In genomic region chr1:214312530-214313051, GRCh38 we compare ENCODE assay signal across 17 cellular contexts. TPM values are rescaled to one million over a fixed set of nuclear protein-coding genes. Genes with fewer than 3 reads are reported as not detected.
DNase-seq lines count a peak whose midpoint lies in the region; ATAC-seq and TF ChIP-seq lines count a peak whose summit lies in the region.
"Had no signal": no experiment of that assay in that cellular context is flagged by ENCODE, and none has a peak within 500 bp of the region (broad histone marks: within the 10 kb centered on the region; RNA-seq: fewer than 3 reads in every experiment).

No MANE protein-coding gene starts in this region.

- TF ChIP-seq CTCF in left ventricle myocardium inferior (IDR thresholded peaks at IDR 0.05; ENCODE audit: borderline replicate concordance) (no peak), lower lobe of right lung (IDR thresholded peaks at IDR 0.05) (no peak), upper lobe of right lung (IDR thresholded peaks at IDR 0.05) (no peak), colonic mucosa (IDR thresholded peaks at IDR 0.05) (no peak)

- H3K27me3 ChIP-seq in right cardiac atrium (ENCODE audit: control insufficient read depth, insufficient read depth) (no peaks in the 10 kb centered on the region), left ventricle myocardium inferior (ENCODE audit: low read depth) (no peaks in the 10 kb centered on the region), lower lobe of right lung (ENCODE audit: low read depth) (no peaks in the 10 kb centered on the region), upper lobe of right lung (no peaks in the 10 kb centered on the region), colonic mucosa (no peaks in the 10 kb centered on the region)
- H3K27me3 ChIP-seq: MG63 had no signal

- H3K27ac ChIP-seq in right cardiac atrium (ENCODE audit: low read length) (no peak overlapping the region), left ventricle myocardium inferior (replicated peaks) (peak overlapping the region; percentile 88), lower lobe of right lung (no peak overlapping the region), upper lobe of right lung (no peak overlapping the region), colonic mucosa (no peak overlapping the region)

- H3K4me1 ChIP-seq in right cardiac atrium (ENCODE audit: control insufficient read depth, insufficient read depth, low read length) (peaks cover 2% of the 10 kb centered on the region), left ventricle myocardium inferior (peaks cover 87% of the 10 kb centered on the region), lower lobe of right lung (peaks cover 14% of the 10 kb centered on the region), upper lobe of right lung (no peaks in the 10 kb centered on the region), colonic mucosa (no peaks in the 10 kb centered on the region)

- H3K36me3 Mint-ChIP-seq in activated CD4-positive, alpha-beta T cell treated with anti-CD3 and anti-CD28 coated beads, Interleukin-2, amount 10 ng/mL, durations not matched to agents 7 days and 5 days (ENCODE audit: low read depth): peaks cover 16% of the 10 kb centered on the region

- no peak overlapping the region for H3K27ac Mint-ChIP-seq in activated CD4-positive, alpha-beta T cell treated with anti-CD3 and anti-CD28 coated beads, Interleukin-2, amount 10 ng/mL, durations not matched to agents 7 days and 5 days
- H3K27ac Mint-ChIP-seq: CD4-positive, alpha-beta T cell had no signal

- H3K9ac ChIP-seq in colonic mucosa (ENCODE audit: low read depth in 2 of 2, low read length in 2 of 2): no peak overlapping the region

- no peak overlapping the region for H3K4me3 ChIP-seq in right cardiac atrium (ENCODE audit: low read length)
- H3K4me3 ChIP-seq in left ventricle myocardium inferior: peak overlapping the region; percentile 12
- H3K4me3 ChIP-seq in lower lobe of right lung: no peak overlapping the region
- H3K4me3 ChIP-seq in upper lobe of right lung: no peak overlapping the region
- no peak overlapping the region for H3K4me3 ChIP-seq in colonic mucosa
- H3K4me3 ChIP-seq: MG63 had no signal

- ATAC-seq in Right ventricle myocardium superior (ENCODE audit: poor library complexity): peak; percentile 45
- ATAC-seq in right cardiac atrium: no peak
- ATAC-seq in lower lobe of right lung: peak; percentile 31 to 36
- peak; percentile 64 for ATAC-seq in upper lobe of right lung

- no peaks in the 10 kb centered on the region for H3K27me3 Mint-ChIP-seq in activated CD4-positive, alpha-beta T cell treated with anti-CD3 and anti-CD28 coated beads, Interleukin-2, amount 10 ng/mL, durations not matched to agents 7 days and 5 days
- H3K27me3 Mint-ChIP-seq: CD4-positive, alpha-beta T cell had no signal

- peaks cover 14% of the 10 kb centered on the region for H3K36me3 ChIP-seq in left ventricle myocardium inferior
- H3K36me3 ChIP-seq in lower lobe of right lung: peaks cover 5% of the 10 kb centered on the region
- H3K36me3 ChIP-seq in upper lobe of right lung: peaks cover 4% of the 10 kb centered on the region
- no peaks in the 10 kb centered on the region for H3K36me3 ChIP-seq in colonic mucosa

- no peaks in the 10 kb centered on the region for H3K9me3 Mint-ChIP-seq in activated CD4-positive, alpha-beta T cell treated with anti-CD3 and anti-CD28 coated beads, Interleukin-2, amount 10 ng/mL, durations not matched to agents 7 days and 5 days
- H3K9me3 Mint-ChIP-seq: CD4-positive, alpha-beta T cell had no signal

- H3K4me3 Mint-ChIP-seq in activated CD4-positive, alpha-beta T cell treated with anti-CD3 and anti-CD28 coated beads, Interleukin-2, amount 10 ng/mL, durations not matched to agents 7 days and 5 days: no peak overlapping the region
- H3K4me3 Mint-ChIP-seq: CD4-positive, alpha-beta T cell had no signal

- CTCF ChIA-PET in activated CD4-positive, alpha-beta T cell treated with anti-CD3 and anti-CD28 coated beads, Interleukin-2, amount 10 ng/mL, durations not matched to agents 7 days and 5 days (lab: Charles Lee): interaction anchor here (1.0 kb wide), 1 partner anchor 19 kb away, joined by 3 read pairs; no protein-coding TSS in a partner anchor

- WGBS in right cardiac atrium: 88% methylated on average over 10 of the region's 10 CpGs

- no peaks in the 10 kb centered on the region for H3K9me3 ChIP-seq in right cardiac atrium (ENCODE audit: control insufficient read depth, low read length)
- H3K9me3 ChIP-seq in left ventricle myocardium inferior (replicated peaks): no peaks in the 10 kb centered on the region
- H3K9me3 ChIP-seq in lower lobe of right lung: no peaks in the 10 kb centered on the region
- H3K9me3 ChIP-seq in upper lobe of right lung: no peaks in the 10 kb centered on the region
- H3K9me3 ChIP-seq in colonic mucosa: no peaks in the 10 kb centered on the region
- H3K9me3 ChIP-seq: MG63 had no signal

- no peak for DNase-seq in Right ventricle myocardium superior
- DNase-seq in right cardiac atrium: no peak
- DNase-seq in left ventricle myocardium inferior: no peak
- DNase-seq in lower lobe of right lung: no peak
- DNase-seq in upper lobe of right lung: no peak
- DNase-seq in NCI-H748 (lab: John Stamatoyannopoulos, UW; ENCODE audit: unreplicated experiment): no peak
- DNase-seq in activated CD4-positive, alpha-beta T cell treated with anti-CD3 and anti-CD28 coated beads, Interleukin-2, amount 10 ng/mL, durations not matched to agents 7 days and 5 days: no peak
- DNase-seq in colonic mucosa: no peak
- DNase-seq: AML-193; CD4-positive, alpha-beta T cell; DMS79 treated with DMSO at 0.1 percent for 48 hours; GDM1; H7; MG63; NCI-H1105 treated with DMSO at 0.1 percent for 48 hours; NCI-H187; NCI-H446 had no signal

- H3K4me1 Mint-ChIP-seq in activated CD4-positive, alpha-beta T cell treated with anti-CD3 and anti-CD28 coated beads, Interleukin-2, amount 10 ng/mL, durations not matched to agents 7 days and 5 days: peaks cover 27% of the 10 kb centered on the region

- intact Hi-C loops in Right ventricle myocardium superior (cut with DNase I): no loop called here
- intact Hi-C loops in right cardiac atrium (cut with DNase I): no loop called here
- intact Hi-C loops in left ventricle myocardium inferior (cut with micrococcal nuclease): no loop called here
- intact Hi-C loops in lower lobe of right lung (cut with DNase I): no loop called here
- intact Hi-C loops in upper lobe of right lung (cut with DNase I): no loop called here
- intact Hi-C loops in colonic mucosa (cut with DNase I): no loop called here

- POLR2A ChIA-PET in activated CD4-positive, alpha-beta T cell treated with anti-CD3 and anti-CD28 coated beads, Interleukin-2, amount 10 ng/mL, durations not matched to agents 7 days and 5 days (lab: Charles Lee): no interaction called here

RNA-seq across cellular contexts. Expression of gene SMYD2, which starts 31.6 kb away (rescaled TPM):
- total RNA-seq in Right ventricle myocardium superior (184 TPM), right cardiac atrium (10 to 100 TPM in 3 of 4 donors, 1 to 10 TPM in 1; 8.8 to 26.5 (median 17.6) TPM), left ventricle myocardium inferior (247 TPM), lower lobe of right lung (41.6 TPM), upper lobe of right lung (39.8 TPM), colonic mucosa (10 to 100 TPM; 21.8 to 23.0 TPM)
- 34.6 TPM for polyA plus RNA-seq in right cardiac atrium
- 10 to 100 TPM; 39.6 to 41.3 TPM for total RNA-seq in activated CD4-positive, alpha-beta T cell treated with anti-CD3 and anti-CD28 coated beads, Interleukin-2, amount 10 ng/mL, durations not matched to agents 7 days and 5 days

Comparison
In these comparisons a context has a peak if more than half of its experiments do, and no peak if none do; other contexts are left out.
1. ATAC-seq: peak in Right ventricle myocardium superior (single experiment), lower lobe of right lung (2 of 2) and upper lobe of right lung (single experiment); none in right cardiac atrium (0 of 2).